Comparison of ENCODE assay signal across 13 cellular contexts in genomic region chr19:1181606-1182005, GRCh38. TPM values are rescaled to one million over a fixed set of nuclear protein-coding genes. Genes with fewer than 3 reads are reported as not detected.
A peak's percentile ranks its signal among the peaks of the same experiment; 100 is the strongest.
DNase-seq lines count a peak whose midpoint lies in the region; ATAC-seq and TF ChIP-seq lines count a peak whose summit lies in the region.
"Had no signal": no experiment of that assay in that cellular context is flagged by ENCODE, and none has a peak within 500 bp of the region (broad histone marks: within the 10 kb centered on the region; RNA-seq: fewer than 3 reads in every experiment).

No MANE protein-coding gene starts in this region.

- peaks cover 13% of the 10 kb centered on the region for H3K4me1 Mint-ChIP-seq in activated CD4-positive, alpha-beta memory T cell treated with anti-CD3 and anti-CD28 coated beads for 36 hours (ENCODE audit: low read depth)
- peaks cover 27% of the 10 kb centered on the region for H3K4me1 Mint-ChIP-seq in activated CD4-positive, alpha-beta memory T cell treated with anti-CD3 and anti-CD28 coated beads, Interleukin-2, amount 10 ng/mL, durations not matched to agents 7 days and 5 days

- no peaks in the 10 kb centered on the region for H3K9me3 ChIP-seq in colonic mucosa
- H3K9me3 ChIP-seq in mucosa of descending colon = no peaks in the 10 kb centered on the region
- H3K9me3 ChIP-seq in upper lobe of right lung = no peaks in the 10 kb centered on the region

- H3K4me3 Mint-ChIP-seq in activated CD4-positive, alpha-beta memory T cell treated with anti-CD3 and anti-CD28 coated beads for 36 hours = no peak overlapping the region
- H3K4me3 Mint-ChIP-seq in activated CD4-positive, alpha-beta memory T cell treated with anti-CD3 and anti-CD28 coated beads, Interleukin-2, amount 10 ng/mL, durations not matched to agents 7 days and 5 days = no peak overlapping the region
- H3K4me3 Mint-ChIP-seq: activated naive CD4-positive, alpha-beta T cell treated with anti-CD3 and anti-CD28 coated beads for 36 hours had no signal

- H3K4me3 ChIP-seq in colonic mucosa (no peak overlapping the region), mucosa of descending colon (no peak overlapping the region), upper lobe of right lung (no peak overlapping the region)

- peaks cover 2% of the 10 kb centered on the region for H3K27me3 Mint-ChIP-seq in activated CD4-positive, alpha-beta memory T cell treated with anti-CD3 and anti-CD28 coated beads for 36 hours
- H3K27me3 Mint-ChIP-seq in activated CD4-positive, alpha-beta memory T cell treated with anti-CD3 and anti-CD28 coated beads, Interleukin-2, amount 10 ng/mL, durations not matched to agents 7 days and 5 days = peaks cover 5% of the 10 kb centered on the region

- POLR2A ChIA-PET in activated CD4-positive, alpha-beta memory T cell treated with anti-CD3 and anti-CD28 coated beads for 36 hours (lab: Charles Lee) = no interaction called here
- POLR2A ChIA-PET in activated CD4-positive, alpha-beta memory T cell treated with anti-CD3 and anti-CD28 coated beads, Interleukin-2, amount 10 ng/mL, durations not matched to agents 7 days and 5 days (lab: Charles Lee) = no interaction called here

- H3K36me3 ChIP-seq in colonic mucosa (no peaks in the 10 kb centered on the region), mucosa of descending colon (ENCODE audit: low read depth) (no peaks in the 10 kb centered on the region), upper lobe of right lung (no peaks in the 10 kb centered on the region)

- ATAC-seq in mucosa of descending colon (peak; percentile 71), upper lobe of right lung (peak; percentile 75), HG03378 (IDR thresholded peaks at IDR 0.05; ENCODE audit: unreplicated experiment) (no peak)
- ATAC-seq: left ventricle myocardium superior, right cardiac atrium had no signal

- no peaks in the 10 kb centered on the region for H3K36me3 Mint-ChIP-seq in activated CD4-positive, alpha-beta memory T cell treated with anti-CD3 and anti-CD28 coated beads for 36 hours
- no peaks in the 10 kb centered on the region for H3K36me3 Mint-ChIP-seq in activated CD4-positive, alpha-beta memory T cell treated with anti-CD3 and anti-CD28 coated beads, Interleukin-2, amount 10 ng/mL, durations not matched to agents 7 days and 5 days (ENCODE audit: low read depth)

- no peaks in the 10 kb centered on the region for H3K9me3 Mint-ChIP-seq in activated CD4-positive, alpha-beta memory T cell treated with anti-CD3 and anti-CD28 coated beads for 36 hours
- no peaks in the 10 kb centered on the region for H3K9me3 Mint-ChIP-seq in activated CD4-positive, alpha-beta memory T cell treated with anti-CD3 and anti-CD28 coated beads, Interleukin-2, amount 10 ng/mL, durations not matched to agents 7 days and 5 days
- H3K9me3 Mint-ChIP-seq: activated naive CD4-positive, alpha-beta T cell treated with anti-CD3 and anti-CD28 coated beads for 36 hours had no signal

- H3K27ac ChIP-seq in colonic mucosa = peak overlapping the region; percentile 64
- peak overlapping the region; percentile 81 for H3K27ac ChIP-seq in upper lobe of right lung

- H3K27me3 ChIP-seq in colonic mucosa (no peaks in the 10 kb centered on the region), upper lobe of right lung (no peaks in the 10 kb centered on the region)

- no peak for DNase-seq in activated CD4-positive, alpha-beta memory T cell treated with anti-CD3 and anti-CD28 coated beads for 36 hours
- DNase-seq in activated CD4-positive, alpha-beta memory T cell treated with anti-CD3 and anti-CD28 coated beads, Interleukin-2, amount 10 ng/mL, durations not matched to agents 7 days and 5 days = no peak
- DNase-seq in colonic mucosa = peak; percentile 84
- peak; percentile 67 to 79 (median 71) for DNase-seq in mucosa of descending colon
- DNase-seq in upper lobe of right lung = peak; percentile 87
- no peak for DNase-seq in activated CD4-positive, CD25-positive, alpha-beta regulatory T cell treated with anti-CD3 and anti-CD28 coated beads, Interleukin-2, amount 50 U/mL, for 72 hours
- DNase-seq in T-helper 2 cell = no peak
- DNase-seq: activated naive CD4-positive, alpha-beta T cell treated with anti-CD3 and anti-CD28 coated beads for 36 hours; foreskin melanocyte; left ventricle myocardium superior; NCI-H1694 treated with DMSO at 0.1 percent for 48 hours; right cardiac atrium had no signal

- H3K27ac Mint-ChIP-seq in activated CD4-positive, alpha-beta memory T cell treated with anti-CD3 and anti-CD28 coated beads for 36 hours = peak overlapping the region; percentile 1
- no peak overlapping the region for H3K27ac Mint-ChIP-seq in activated CD4-positive, alpha-beta memory T cell treated with anti-CD3 and anti-CD28 coated beads, Interleukin-2, amount 10 ng/mL, durations not matched to agents 7 days and 5 days
- H3K27ac Mint-ChIP-seq: activated naive CD4-positive, alpha-beta T cell treated with anti-CD3 and anti-CD28 coated beads for 36 hours had no signal

- peak overlapping the region in 1 of 2 donors; percentile 58 for H3K9ac ChIP-seq in colonic mucosa (ENCODE audit: low read depth in 2 of 2, low read length in 2 of 2)

- peaks cover 6% of the 10 kb centered on the region for H3K4me1 ChIP-seq in colonic mucosa
- H3K4me1 ChIP-seq in mucosa of descending colon (ENCODE audit: low read depth) = peaks cover 14% of the 10 kb centered on the region
- H3K4me1 ChIP-seq in upper lobe of right lung = peaks cover 31% of the 10 kb centered on the region

- TF ChIP-seq CTCF in colonic mucosa (IDR thresholded peaks at IDR 0.05) (no peak), mucosa of descending colon (IDR thresholded peaks at IDR 0.05) (no peak), upper lobe of right lung (IDR thresholded peaks at IDR 0.05) (no peak)

- intact Hi-C loops in activated CD4-positive, alpha-beta memory T cell treated with anti-CD3 and anti-CD28 coated beads for 36 hours (cut with micrococcal nuclease) = no loop called here
- intact Hi-C loops in colonic mucosa (cut with DNase I) (no loop called here), mucosa of descending colon (cut with DNase I, micrococcal nuclease) (loop anchor here in 1 of 2 donors (10.0 kb wide), 1 partner anchor 67 kb away; no protein-coding TSS in a partner anchor), upper lobe of right lung (cut with DNase I) (no loop called here)

- CTCF ChIA-PET in activated CD4-positive, alpha-beta memory T cell treated with anti-CD3 and anti-CD28 coated beads for 36 hours (lab: Charles Lee) = no interaction called here
- CTCF ChIA-PET in activated CD4-positive, alpha-beta memory T cell treated with anti-CD3 and anti-CD28 coated beads, Interleukin-2, amount 10 ng/mL, durations not matched to agents 7 days and 5 days (lab: Charles Lee) = no interaction called here

RNA-seq across cellular contexts. Expression of gene SBNO2, which starts 7.5 kb away (rescaled TPM):
- total RNA-seq in activated CD4-positive, alpha-beta memory T cell treated with anti-CD3 and anti-CD28 coated beads for 36 hours = 100 to 1,000 TPM in 1 of 2 experiments, 10 to 100 TPM in 1; 96.9 to 110 TPM
- 10 to 100 TPM; 94.4 to 98.2 TPM for total RNA-seq in activated CD4-positive, alpha-beta memory T cell treated with anti-CD3 and anti-CD28 coated beads, Interleukin-2, amount 10 ng/mL, durations not matched to agents 7 days and 5 days
- total RNA-seq in colonic mucosa (10 to 100 TPM; 65.5 to 77.1 TPM), mucosa of descending colon (10 to 100 TPM; 58.0 to 86.6 (median 74.6) TPM), upper lobe of right lung (125 TPM)

RNA-seq across cellular contexts. Expression of gene STK11, which starts 24.0 kb away (rescaled TPM):
- 10 to 100 TPM; 66.4 to 74.3 TPM for total RNA-seq in activated CD4-positive, alpha-beta memory T cell treated with anti-CD3 and anti-CD28 coated beads for 36 hours
- total RNA-seq in activated CD4-positive, alpha-beta memory T cell treated with anti-CD3 and anti-CD28 coated beads, Interleukin-2, amount 10 ng/mL, durations not matched to agents 7 days and 5 days = 10 to 100 TPM; 84.2 to 85.1 TPM
- total RNA-seq in colonic mucosa = 100 to 1,000 TPM in 1 of 2 donors, 10 to 100 TPM in 1; 76.3 to 103 TPM
- 10 to 100 TPM; 69.6 to 86.6 (median 76.3) TPM for total RNA-seq in mucosa of descending colon
- 51.8 TPM for total RNA-seq in upper lobe of right lung

RNA-seq across cellular contexts. Expression of gene CBARP, which starts 56.2 kb away (rescaled TPM):
- 1 to 10 TPM; 1.3 to 2.1 TPM for total RNA-seq in activated CD4-positive, alpha-beta memory T cell treated with anti-CD3 and anti-CD28 coated beads for 36 hours
- under 1 TPM; 0.35 to 0.55 TPM for total RNA-seq in activated CD4-positive, alpha-beta memory T cell treated with anti-CD3 and anti-CD28 coated beads, Interleukin-2, amount 10 ng/mL, durations not matched to agents 7 days and 5 days
- total RNA-seq in colonic mucosa (under 1 TPM; 0.22 to 0.48 TPM), mucosa of descending colon (1 to 10 TPM in 1 of 3 donors, under 1 TPM in 2; 0.29 to 1.2 (median 0.39) TPM), upper lobe of right lung (1.0 TPM)

RNA-seq across cellular contexts. Expression of gene ATP5F1D, which starts 59.9 kb away (rescaled TPM):
- 100 to 1,000 TPM; 178 to 192 TPM for total RNA-seq in activated CD4-positive, alpha-beta memory T cell treated with anti-CD3 and anti-CD28 coated beads for 36 hours
- total RNA-seq in activated CD4-positive, alpha-beta memory T cell treated with anti-CD3 and anti-CD28 coated beads, Interleukin-2, amount 10 ng/mL, durations not matched to agents 7 days and 5 days = 100 to 1,000 TPM; 171 to 173 TPM
- 100 to 1,000 TPM; 359 to 627 TPM for total RNA-seq in colonic mucosa
- 100 to 1,000 TPM; 302 to 391 (median 378) TPM for total RNA-seq in mucosa of descending colon
- 126 TPM for total RNA-seq in upper lobe of right lung

Comparison
In these comparisons a context has a peak if more than half of its experiments do, and no peak if none do; other contexts are left out.
1. DNase-seq: peak in colonic mucosa (single experiment), mucosa of descending colon (3 of 3) and upper lobe of right lung (single experiment); none in activated CD4-positive, alpha-beta memory T cell treated with anti-CD3 and anti-CD28 coated beads for 36 hours (single experiment), activated CD4-positive, alpha-beta memory T cell treated with anti-CD3 and anti-CD28 coated beads, Interleukin-2, amount 10 ng/mL, durations not matched to agents 7 days and 5 days (single experiment), activated CD4-positive, CD25-positive, alpha-beta regulatory T cell treated with anti-CD3 and anti-CD28 coated beads, Interleukin-2, amount 50 U/mL, for 72 hours (single experiment) and T-helper 2 cell (0 of 5).